ENCODE assay signal across 9 cellular contexts in the genomic region with DNA sequence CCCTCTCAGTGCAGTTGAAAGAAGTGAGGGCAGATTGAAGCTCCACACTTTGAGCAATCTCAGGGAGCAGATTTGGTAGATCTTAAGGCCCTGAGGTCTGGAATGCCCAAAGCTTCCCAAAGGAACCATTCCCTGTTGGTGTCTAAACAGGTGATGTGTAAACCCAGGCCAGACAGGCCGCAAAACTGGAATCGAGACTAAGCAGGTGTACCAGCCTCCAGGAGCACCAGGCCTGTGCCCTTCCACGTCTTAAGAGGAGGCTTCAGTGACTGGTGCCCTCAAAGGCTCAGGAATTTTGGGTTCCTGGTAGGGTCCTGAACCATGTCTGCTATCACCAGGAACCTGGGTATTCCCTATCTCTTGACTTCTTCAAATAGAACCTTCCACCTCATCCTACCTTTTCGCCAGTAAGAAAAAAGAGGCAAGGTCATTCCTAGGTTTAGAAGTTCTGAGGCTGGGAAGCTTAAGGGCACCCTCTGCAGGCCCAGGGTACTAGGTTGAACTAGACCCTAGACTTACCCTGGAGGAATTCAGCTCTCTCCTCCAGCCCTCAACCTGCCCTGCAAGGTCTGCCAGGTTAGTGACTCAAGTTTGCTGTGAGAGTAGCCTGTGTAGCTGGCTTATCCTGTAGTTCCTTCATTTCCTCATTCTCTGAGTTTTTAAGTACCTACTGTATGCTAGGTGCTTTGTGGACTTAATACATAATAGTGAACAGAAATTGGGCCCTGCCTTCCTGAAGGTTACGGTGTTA.
DNase-seq lines count a peak whose midpoint lies in the region; FAIRE-seq and TF ChIP-seq lines count a peak whose summit lies in the region.
"Had no signal": no experiment of that assay in that cellular context is flagged by ENCODE, and none has a peak within 500 bp of the region (broad histone marks: within the 10 kb centered on the region; RNA-seq: fewer than 3 reads in every experiment).

No MANE protein-coding gene starts in this region.

- TF ChIP-seq CTCF in C4-2B (conservative IDR thresholded peaks at IDR 0.05) (no peak; the same call in 1 of the 2 replicates), OCI-LY3 (IDR thresholded peaks at IDR 0.05; ENCODE audit: low read depth, low read length) (peak; percentile 39; the same call in 1 of the 2 replicates), epithelial cell of esophagus (IDR thresholded peaks at IDR 0.05; ENCODE audit: insufficient read depth, low read depth, low read length, missing control alignments) (peak; percentile 16), parathyroid adenoma (IDR thresholded peaks at IDR 0.05) (no peak)

- H3K9ac ChIP-seq in OCI-LY3 (ENCODE audit: low read length) (no peak overlapping the region), parathyroid adenoma (no peak overlapping the region)

- H3K27me3 ChIP-seq in OCI-LY3 (ENCODE audit: low read depth, low read length) (no peaks in the 10 kb centered on the region), parathyroid adenoma (ENCODE audit: control insufficient read depth, insufficient read depth, low read length) (no peaks in the 10 kb centered on the region)

- no peak for FAIRE-seq in GM19239 (lab: Jason Lieb, UNC)
- FAIRE-seq: G401.6 had no signal

- H2AFZ ChIP-seq in OCI-LY3 (ENCODE audit: low read depth, low read length) (no peak overlapping the region), parathyroid adenoma (no peak overlapping the region)

- H3K4me1 ChIP-seq in OCI-LY3 (ENCODE audit: low read length) (peaks cover 15% of the 10 kb centered on the region), parathyroid adenoma (peaks cover 43% of the 10 kb centered on the region)

- H3K36me3 ChIP-seq in OCI-LY3 (replicated peaks; ENCODE audit: low read depth, low read length) (no peaks in the 10 kb centered on the region), parathyroid adenoma (ENCODE audit: control insufficient read depth, insufficient read depth, low read length) (no peaks in the 10 kb centered on the region)

- H3K4me3 ChIP-seq in OCI-LY3 (ENCODE audit: low read length): no peak overlapping the region
- no peak overlapping the region for H3K4me3 ChIP-seq in epithelial cell of esophagus (ENCODE audit: low read length)
- H3K4me3 ChIP-seq in parathyroid adenoma (ENCODE audit: low read depth, low read length): no peak overlapping the region

- no peaks in the 10 kb centered on the region for H4K20me1 ChIP-seq in OCI-LY3 (ENCODE audit: insufficient read depth, low read length)

- H3K27ac ChIP-seq in C4-2B: peak overlapping the region; percentile 96
- no peak overlapping the region for H3K27ac ChIP-seq in OCI-LY3 (ENCODE audit: low read length)
- H3K27ac ChIP-seq in parathyroid adenoma: peak overlapping the region; percentile 62

- no peaks in the 10 kb centered on the region for H3K9me3 ChIP-seq in OCI-LY3 (ENCODE audit: insufficient read depth, low read length)
- no peaks in the 10 kb centered on the region for H3K9me3 ChIP-seq in parathyroid adenoma (ENCODE audit: control insufficient read depth, low read length)

- no peak overlapping the region for H3K4me2 ChIP-seq in OCI-LY3 (ENCODE audit: low read length)
- no peak overlapping the region for H3K4me2 ChIP-seq in parathyroid adenoma (ENCODE audit: low read length)

- H3K79me2 ChIP-seq in OCI-LY3 (ENCODE audit: low read length) (no peaks in the 10 kb centered on the region), parathyroid adenoma (peaks cover 13% of the 10 kb centered on the region)

- peak; percentile 90 for DNase-seq in epithelial cell of esophagus (ENCODE audit: low read depth)
- DNase-seq in SHP77 (lab: John Stamatoyannopoulos, UW): no peak
- DNase-seq in stimulated activated CD4-positive, alpha-beta T cell treated with anti-CD3 and anti-CD28 coated beads, Interleukin-15, amount 100 ng/mL, for 24 hours: no peak
- DNase-seq in GM19239 (ENCODE audit: insufficient read length, low spot score): no peak
- DNase-seq in HCEC 1CT: no peak

Comparison
In these comparisons a context has a peak if more than half of its experiments do, and no peak if none do; other contexts are left out.
1. CTCF ChIP-seq: peak in OCI-LY3 (single experiment) and epithelial cell of esophagus (single experiment); none in C4-2B (single experiment) and parathyroid adenoma (single experiment).